11 cellular contexts compared by ENCODE assay signal in genomic region chr12:59067068-59067467, GRCh38.
A peak's percentile ranks its signal among the peaks of the same experiment; 100 is the strongest.
DNase-seq lines count a peak whose midpoint lies in the region; ATAC-seq, FAIRE-seq and TF ChIP-seq lines count a peak whose summit lies in the region.
"Had no signal": no experiment of that assay in that cellular context is flagged by ENCODE, and none has a peak within 500 bp of the region (broad histone marks: within the 10 kb centered on the region; RNA-seq: fewer than 3 reads in every experiment).

No MANE protein-coding gene starts in this region.

- no peak for TF ChIP-seq EP300 in GM12878 (IDR thresholded peaks at IDR 0.05; ENCODE audit: borderline replicate concordance in 1 of 2, control insufficient read depth in 1 of 2, low read depth in 2 of 2, low read length in 2 of 2)

- in situ Hi-C loops in GM12878 (cut with MboI) = no loop called here
- in situ Hi-C loops in KBM-7 (cut with MboI; ENCODE audit: low pct_unique_long_range_greater_than_20kb, low sequenced_read_pairs) = no loop called here

- BruUV-seq in GM12878 (replicated peaks; lab: Mats Ljungman, UMichigan) = no TSS peak

- SMC1A ChIA-PET in GM12878 (lab: Charles Lee; ENCODE audit: uncharacterized antibody, unreplicated experiment) = interaction anchor here (0.5 to 1.7 kb wide), 4 partner anchors 23 to 388 kb away, joined by 3 to 6 read pairs (median 4); no protein-coding TSS in a partner anchor

- H3K27me3 ChIP-seq in GM12878 (replicated peaks in 1 of 2; ENCODE audit: control insufficient read depth in 2 of 2, insufficient read depth in 2 of 2, low read length in 1 of 2) = no peaks in the 10 kb centered on the region

- no peak overlapping the region for H3K27ac ChIP-seq in GM12878 (ENCODE audit: control insufficient read depth, insufficient read depth)

- no peaks in the 10 kb centered on the region for H3K4me1 Mint-ChIP-seq in CD14-positive monocyte

- H3K9me3 Mint-ChIP-seq in CD14-positive monocyte = peaks cover 0 to 2% (median 0%) of the 10 kb centered on the region in 7 donors

- H3K27me3 Mint-ChIP-seq in CD14-positive monocyte (ENCODE audit: low read depth in 3 of 3) = no peaks in the 10 kb centered on the region

- no peak for TF ChIP-seq CTCF in GM12878 (IDR thresholded peaks at IDR 0.05 in 2 of 3, conservative IDR thresholded peaks at IDR 0.05 in 1 of 3; ENCODE audit: control insufficient read depth in 2 of 3, extremely low read depth in 1 of 3, insufficient read depth in 1 of 3, low read depth in 3 of 3, low read length in 3 of 3)
- TF ChIP-seq CTCF in CD14-positive monocyte (IDR thresholded peaks at IDR 0.05) = no peak

- no peak overlapping the region for H2AFZ ChIP-seq in GM12878 (ENCODE audit: control insufficient read depth, low read depth, low read length)

- H3K4me3 Mint-ChIP-seq in CD14-positive monocyte = no peak overlapping the region

- TF ChIP-seq RAD21 in GM12878 (IDR thresholded peaks at IDR 0.05; ENCODE audit: insufficient read depth, low read depth, low read length) = no peak

- H3K36me3 Mint-ChIP-seq in CD14-positive monocyte = no peaks in the 10 kb centered on the region

- no peak for TF ChIP-seq POLR2A in GM12878 (IDR thresholded peaks at IDR 0.05; ENCODE audit: low read depth, low read length)

- no peaks in the 10 kb centered on the region for H3K36me3 ChIP-seq in GM12878 (ENCODE audit: control insufficient read depth in 2 of 2, insufficient read depth in 2 of 2, low read length in 1 of 2)

- no peaks in the 10 kb centered on the region for H3K4me1 ChIP-seq in GM12878 (ENCODE audit: control insufficient read depth, insufficient read depth, low read length)

- H3K9ac ChIP-seq in GM12878 (ENCODE audit: control insufficient read depth, insufficient read depth, low read length) = no peak overlapping the region

- 3% methylated on average over 2 of the region's 2 CpGs for WGBS in GM12878 (ENCODE audit: insufficient coverage, insufficient replicate concordance, low lambda C conversion rate, missing lambda C conversion rate)

- intact Hi-C loops in GM12878 (cut with micrococcal nuclease; ENCODE audit: unreplicated experiment) = no loop called here
- intact Hi-C loops in CD14-positive monocyte (cut with micrococcal nuclease) = no loop called here

- no peaks in the 10 kb centered on the region for H3K79me2 ChIP-seq in GM12878 (ENCODE audit: control insufficient read depth, insufficient read depth, low read length)

- FAIRE-seq in GM12878 (lab: Jason Lieb, UNC) = no peak

- H3K9me3 ChIP-seq in GM12878 (replicated peaks; ENCODE audit: control insufficient read depth, insufficient read depth, low read length) = no peaks in the 10 kb centered on the region

- H3K27ac Mint-ChIP-seq in CD14-positive monocyte = no peak overlapping the region

- ATAC-seq in HG03432 (IDR thresholded peaks at IDR 0.05; ENCODE audit: unreplicated experiment) = peak; percentile 88
- peak; percentile 54 for ATAC-seq in GM12878
- ATAC-seq in HG03108 (IDR thresholded peaks at IDR 0.05; ENCODE audit: unreplicated experiment) = no peak

- RAD21 ChIA-PET in GM12878 (lab: Charles Lee; ENCODE audit: unreplicated experiment) = interaction anchor here (1.1 kb wide), 1 partner anchor 34 kb away, joined by 4 read pairs; no protein-coding TSS in a partner anchor

- POLR2A ChIA-PET in GM12878 (lab: Charles Lee) = no interaction called here

- CTCF ChIA-PET in GM12878 (lab: Yijun Ruan, JAX) = interaction anchor here (0.8 kb wide), 1 partner anchor 1084 kb away, joined by 3 read pairs; no protein-coding TSS in a partner anchor

- DNase-seq in DMS53 (lab: John Stamatoyannopoulos, UW) (peak; percentile 88), GM12878 (ENCODE audit: low read depth, low spot score) (no peak), lung microvascular endothelial cell (ENCODE audit: low read depth in 2 of 2) (peak; percentile 53 to 83), CD14-positive monocyte (ENCODE audit: low spot score) (no peak), KBM-7 (no peak)
- DNase-seq in activated CD4-positive, alpha-beta T cell treated with anti-CD3 and anti-CD28 coated beads for 4 hours = no peak
- DNase-seq: activated T-cell treated with anti-CD3 and anti-CD28 coated beads, Interleukin-2, amount 50 U/mL, for 1 hour; DND-41; stimulated activated naive CD4-positive, alpha-beta T cell treated with Interleukin-2 at 50 U/mL for 16 hours had no signal

- no peaks in the 10 kb centered on the region for H4K20me1 ChIP-seq in GM12878 (ENCODE audit: control insufficient read depth, insufficient read depth)

- no peak overlapping the region for H3K4me2 ChIP-seq in GM12878 (ENCODE audit: control insufficient read depth, insufficient read depth)

- no peak overlapping the region for H3K4me3 ChIP-seq in GM12878

TF ChIP-seq in GM12878, 131 proteins besides CTCF, POLR2A, EP300 and RAD21:
- peak; percentile 62 for TF ChIP-seq BMI1 (IDR thresholded peaks at IDR 0.05; ENCODE audit: borderline replicate concordance)
- no peak for TF ChIP-seq BCL11A (IDR thresholded peaks at IDR 0.05; ENCODE audit: low read depth, low read length)
- TF ChIP-seq RUNX3 (IDR thresholded peaks at IDR 0.05; ENCODE audit: low read length) = peak; percentile 27; the same call in 1 of the 2 replicates

Comparison
In these comparisons a context has a peak if more than half of its experiments do, and no peak if none do; other contexts are left out.
1. DNase-seq: peak in DMS53 (single experiment) and lung microvascular endothelial cell (2 of 2); none in GM12878 (single experiment), activated CD4-positive, alpha-beta T cell treated with anti-CD3 and anti-CD28 coated beads for 4 hours (0 of 2), CD14-positive monocyte (single experiment) and KBM-7 (single experiment).